Comparison of ENCODE assay signal across 11 cellular contexts in genomic region chr9:107760469-107761242, GRCh38.
DNase-seq lines count a peak whose midpoint lies in the region; ATAC-seq and TF ChIP-seq lines count a peak whose summit lies in the region.
"Had no signal": no experiment of that assay in that cellular context is flagged by ENCODE, and none has a peak within 500 bp of the region (broad histone marks: within the 10 kb centered on the region; RNA-seq: fewer than 3 reads in every experiment).

No MANE protein-coding gene starts in this region.

- peak overlapping the region; percentile 81 for H3K27ac Mint-ChIP-seq in neural crest cell (ENCODE audit: unreplicated experiment)
- H3K27ac Mint-ChIP-seq: activated naive CD8-positive, alpha-beta T cell treated with anti-CD3 and anti-CD28 coated beads, Interleukin-2, amount 50 U/mL, for 24 hours had no signal

- H3K4me1 ChIP-seq in gastroesophageal sphincter (peaks cover 0 to 1% (median 0%) of the 10 kb centered on the region in 3 donors), aorta (ENCODE audit: control insufficient read depth in 1 of 2, insufficient read depth in 2 of 2, low read length in 2 of 2) (no peaks in the 10 kb centered on the region), smooth muscle cell (ENCODE audit: low read depth) (no peaks in the 10 kb centered on the region)

- peaks cover 7% of the 10 kb centered on the region for H3K9me3 Mint-ChIP-seq in neural crest cell

- H3K27ac ChIP-seq in gastroesophageal sphincter (peak overlapping the region in 2 of 4 donors; percentile 39 to 48), aorta (ENCODE audit: low read depth in 1 of 2, low read length in 2 of 2) (no peak overlapping the region), smooth muscle cell (ENCODE audit: low read depth) (no peak overlapping the region)
- H3K27ac ChIP-seq: colonic mucosa, ovary had no signal

- H3K36me3 Mint-ChIP-seq in neural crest cell (ENCODE audit: low read depth): no peaks in the 10 kb centered on the region

- no peak for TF ChIP-seq EP300 in gastroesophageal sphincter (IDR thresholded peaks at IDR 0.05)

- no peak overlapping the region for H3K9ac ChIP-seq in smooth muscle cell (ENCODE audit: low read depth)

- no peaks in the 10 kb centered on the region for H3K27me3 Mint-ChIP-seq in neural crest cell (ENCODE audit: low read depth)
- H3K27me3 Mint-ChIP-seq: activated naive CD8-positive, alpha-beta T cell treated with anti-CD3 and anti-CD28 coated beads, Interleukin-2, amount 50 U/mL, for 24 hours had no signal

- H3F3A ChIP-seq in smooth muscle cell (ENCODE audit: low read depth): no peaks in the 10 kb centered on the region

- no peak overlapping the region for H3K4me2 ChIP-seq in smooth muscle cell

- H2AFZ ChIP-seq in smooth muscle cell (ENCODE audit: low read depth): no peak overlapping the region

- H4K20me1 ChIP-seq in smooth muscle cell (ENCODE audit: low read depth): no peaks in the 10 kb centered on the region

- no peak for TF ChIP-seq POLR2A in gastroesophageal sphincter (IDR thresholded peaks at IDR 0.05)

- intact Hi-C loops in aorta (cut with DNase I): no loop called here

- H3K79me2 ChIP-seq in smooth muscle cell (ENCODE audit: low read depth): no peaks in the 10 kb centered on the region

- no peak overlapping the region for H3K4me3 Mint-ChIP-seq in neural crest cell
- H3K4me3 Mint-ChIP-seq: activated naive CD8-positive, alpha-beta T cell treated with anti-CD3 and anti-CD28 coated beads, Interleukin-2, amount 50 U/mL, for 24 hours had no signal

- H3K4me3 ChIP-seq in gastroesophageal sphincter (no peak overlapping the region), aorta (ENCODE audit: low read length in 2 of 2) (no peak overlapping the region), smooth muscle cell (no peak overlapping the region)
- H3K4me3 ChIP-seq: colonic mucosa, ovary had no signal

- H3K4me1 Mint-ChIP-seq in neural crest cell: no peaks in the 10 kb centered on the region
- H3K4me1 Mint-ChIP-seq: activated naive CD8-positive, alpha-beta T cell treated with anti-CD3 and anti-CD28 coated beads, Interleukin-2, amount 50 U/mL, for 24 hours had no signal

- no peaks in the 10 kb centered on the region for H3K9me3 ChIP-seq in gastroesophageal sphincter
- H3K9me3 ChIP-seq in aorta (ENCODE audit: control insufficient read depth, low read length): no peaks in the 10 kb centered on the region
- H3K9me3 ChIP-seq in smooth muscle cell (replicated peaks; ENCODE audit: low read depth): no peaks in the 10 kb centered on the region
- H3K9me3 ChIP-seq: colonic mucosa, ovary had no signal

- DNase-seq in OCI-M1 (lab: John Stamatoyannopoulos, UW) (peak; percentile 79), neural crest cell (ENCODE audit: low read depth, low spot score) (no peak), aorta (peak in 1 of 2 donors; percentile 88), smooth muscle cell (lab: John Stamatoyannopoulos, UW; ENCODE audit: unreplicated experiment) (no peak), hepatic stellate cell (ENCODE audit: low spot score) (no peak)
- no peak for DNase-seq in stimulated activated CD4-positive, alpha-beta T cell treated with anti-CD3 and anti-CD28 coated beads, Interleukin-2, amount 100 ng/mL, for 48 hours
- DNase-seq: activated naive CD8-positive, alpha-beta T cell treated with anti-CD3 and anti-CD28 coated beads, Interleukin-2, amount 50 U/mL, for 24 hours; colonic mucosa; NCI-H446; ovary had no signal

- WGBS in gastroesophageal sphincter (ENCODE audit: low coverage in 1 of 2), 2 donors: 72 to 83% methylated on average over 8 to 10 of the region's 12 CpGs
- WGBS in aorta, 2 donors: 80 to 84% methylated on average over 12 of the region's 12 CpGs
- 91% methylated on average over 12 of the region's 12 CpGs for whole genome bisulfite sequencing in smooth muscle cell (ENCODE audit: low lambda C conversion rate)

- peak; percentile 75 for ATAC-seq in gastroesophageal sphincter
- ATAC-seq in aorta (ENCODE audit: low FRiP score): peak; percentile 57
- ATAC-seq: activated naive CD8-positive, alpha-beta T cell treated with anti-CD3 and anti-CD28 coated beads, Interleukin-2, amount 50 U/mL, for 24 hours had no signal

- H3K36me3 ChIP-seq in gastroesophageal sphincter: no peaks in the 10 kb centered on the region
- H3K36me3 ChIP-seq in aorta (ENCODE audit: control insufficient read depth in 1 of 2, insufficient read depth in 2 of 2, low read length in 1 of 2): no peaks in the 10 kb centered on the region
- H3K36me3 ChIP-seq in smooth muscle cell (ENCODE audit: low read depth): no peaks in the 10 kb centered on the region
- H3K36me3 ChIP-seq: colonic mucosa, ovary had no signal

- no peaks in the 10 kb centered on the region for H3K27me3 ChIP-seq in gastroesophageal sphincter
- H3K27me3 ChIP-seq in aorta (ENCODE audit: control insufficient read depth in 1 of 2, insufficient read depth in 2 of 2, low read length in 1 of 2): no peaks in the 10 kb centered on the region
- H3K27me3 ChIP-seq in smooth muscle cell (ENCODE audit: low read depth): no peaks in the 10 kb centered on the region
- H3K27me3 ChIP-seq: colonic mucosa, ovary had no signal

- no peak for TF ChIP-seq CTCF in gastroesophageal sphincter (IDR thresholded peaks at IDR 0.05)
- TF ChIP-seq CTCF in neural crest cell (conservative IDR thresholded peaks at IDR 0.05): no peak
- TF ChIP-seq CTCF in smooth muscle cell (IDR thresholded peaks at IDR 0.05; ENCODE audit: borderline replicate concordance, insufficient read depth, poor library complexity, severe bottlenecking): no peak
